ENCODE assay signal across 11 cellular contexts in genomic region chr2:219484343-219485200, GRCh38. TPM values are rescaled to one million over a fixed set of nuclear protein-coding genes. Genes with fewer than 3 reads are reported as not detected.
DNase-seq lines count a peak whose midpoint lies in the region; ATAC-seq, FAIRE-seq and TF ChIP-seq lines count a peak whose summit lies in the region.
"Had no signal": no experiment of that assay in that cellular context is flagged by ENCODE, and none has a peak within 500 bp of the region (broad histone marks: within the 10 kb centered on the region; RNA-seq: fewer than 3 reads in every experiment).

No MANE protein-coding gene starts in this region.

- CTCF ChIA-PET in K562 (lab: Yijun Ruan, JAX; ENCODE audit: low intra/inter-chr PET ratio): no interaction called here
- CTCF ChIA-PET in SK-N-SH (lab: Yijun Ruan, JAX): interaction anchor here (2.1 to 62.1 kb wide), 3 partner anchors 10 to 30 kb away, joined by 8 to 2824 read pairs (median 2824); partner anchors contain the start of genes ASIC4, CHPF, GMPPA and TMEM198

- TF ChIP-seq CTCF in K562 (IDR thresholded peaks at IDR 0.05 in 2 of 3, conservative IDR thresholded peaks at IDR 0.05 in 1 of 3; ENCODE audit: insufficient read depth in 2 of 3, low read depth in 1 of 3, low read length in 3 of 3): no peak
- TF ChIP-seq CTCF in SK-N-SH (IDR thresholded peaks at IDR 0.05): no peak

- H3K9me1 ChIP-seq in K562 (ENCODE audit: control insufficient read depth, insufficient read depth, low read length): no peaks in the 10 kb centered on the region

- no peak for FAIRE-seq in K562 (lab: Jason Lieb, UNC)
- FAIRE-seq: A204.1 had no signal

- H3K9me2 ChIP-seq in SK-N-SH: no peaks in the 10 kb centered on the region

- BruUV-seq in K562 (replicated peaks; lab: Mats Ljungman, UMichigan): no TSS peak

- H3K27ac ChIP-seq in K562 (ENCODE audit: extremely low read depth, low read depth, low read length) (no peak overlapping the region), SK-N-SH (ENCODE audit: low read depth in 2 of 2, low read length in 1 of 2) (no peak overlapping the region)

- H4K20me1 ChIP-seq in K562 (replicated peaks; ENCODE audit: control insufficient read depth, insufficient read depth, low read length): no peaks in the 10 kb centered on the region; the same call in 1 of the 2 replicates
- no peaks in the 10 kb centered on the region for H4K20me1 ChIP-seq in SK-N-SH (ENCODE audit: insufficient read depth)

- DNase-seq in NCI-H1417 (lab: John Stamatoyannopoulos, UW) (peak in 2 of 3 experiments; percentile 53 to 68), NCI-H1417 treated with DMSO at 0.1 percent for 48 hours (lab: John Stamatoyannopoulos, UW) (no peak), K562 (ENCODE audit: extremely low read depth in 1 of 4, low spot score in 3 of 4) (no peak), left kidney (ENCODE audit: low read depth, low spot score) (peak; percentile 64), SK-N-SH (no peak)
- DNase-seq in stimulated activated naive CD8-positive, alpha-beta T cell treated with anti-CD3 and anti-CD28 coated beads, Interleukin-15, Interleukin-2, amounts not matched to agents 100 U/mL and 50 U/mL, for 24 hours: no peak
- DNase-seq: HCEC 1CT had no signal

- H3K27me3 ChIP-seq in K562 (ENCODE audit: control insufficient read depth in 2 of 2, insufficient read depth in 2 of 2, low read length in 2 of 2) (no peaks in the 10 kb centered on the region), SK-N-SH (ENCODE audit: insufficient read depth) (no peaks in the 10 kb centered on the region)

- TF ChIP-seq RAD21 in K562 (CRISPR knock-in tag; conservative IDR thresholded peaks at IDR 0.05 in 1 of 2, IDR thresholded peaks at IDR 0.05 in 1 of 2): no peak
- no peak for TF ChIP-seq RAD21 in SK-N-SH (IDR thresholded peaks at IDR 0.05; ENCODE audit: low read length)

- H3K36me3 ChIP-seq in K562 (ENCODE audit: control insufficient read depth, insufficient read depth, low read length) (no peaks in the 10 kb centered on the region), SK-N-SH (replicated peaks in 1 of 2; ENCODE audit: control insufficient read depth in 1 of 2, insufficient read depth in 2 of 2, low read length in 1 of 2) (peaks cover 0 to 57% of the 10 kb centered on the region in 2 experiments)

- H3K4me2 ChIP-seq in K562 (ENCODE audit: insufficient read depth, low read length) (no peak overlapping the region), SK-N-SH (no peak overlapping the region)

- no peak for ATAC-seq in K562
- peak; percentile 16 for ATAC-seq in stimulated activated naive CD8-positive, alpha-beta T cell treated with anti-CD3 and anti-CD28 coated beads, Interleukin-15, Interleukin-2, amounts not matched to agents 100 U/mL and 50 U/mL, for 24 hours
- no peak for ATAC-seq in GM18520 (IDR thresholded peaks at IDR 0.05; ENCODE audit: unreplicated experiment)
- ATAC-seq in SK-N-SH treated with all-trans-retinoic acid at 6 μM for 48 hours: no peak

- no peak for TF ChIP-seq POLR2A in K562 (conservative IDR thresholded peaks at IDR 0.05)

- H3K9ac ChIP-seq in K562 (ENCODE audit: insufficient read depth in 1 of 2, low read depth in 2 of 2, low read length in 2 of 2) (no peak overlapping the region), SK-N-SH (no peak overlapping the region)

- H3K79me2 ChIP-seq in K562 (ENCODE audit: control insufficient read depth, insufficient read depth, low read length) (no peaks in the 10 kb centered on the region), SK-N-SH (ENCODE audit: insufficient read depth) (no peaks in the 10 kb centered on the region)

- POLR2A ChIA-PET in K562 (lab: Yijun Ruan, JAX) (interaction anchor here (0.5 to 1.0 kb wide), 3 partner anchors 9 to 113 kb away, joined by 3 to 4 read pairs (median 3); partner anchors contain the start of gene STK11IP), SK-N-SH (lab: Yijun Ruan, JAX) (interaction anchor here (2.0 kb wide), 1 partner anchor 14 kb away, joined by 12 read pairs; the partner anchor contains the start of gene GMPPA)

- no peaks in the 10 kb centered on the region for H3F3A ChIP-seq in SK-N-SH (replicated peaks; ENCODE audit: insufficient read depth)

- H3K4me1 ChIP-seq in K562 (replicated peaks in 1 of 2; ENCODE audit: control insufficient read depth in 2 of 2, insufficient read depth in 2 of 2, low read length in 2 of 2): peaks cover 3 to 40% of the 10 kb centered on the region in 2 experiments; a peak in 3 of 5 replicates
- H3K4me1 ChIP-seq in SK-N-SH (ENCODE audit: control insufficient read depth in 1 of 2, insufficient read depth in 2 of 2, low read depth in 1 of 2, low read length in 1 of 2): no peaks in the 10 kb centered on the region

- TF ChIP-seq EP300 in K562 (IDR thresholded peaks at IDR 0.05; ENCODE audit: low read length) (no peak), SK-N-SH (IDR thresholded peaks at IDR 0.05; ENCODE audit: borderline replicate concordance in 1 of 2, low read depth in 1 of 2, low read length in 1 of 2) (no peak)

- H3K4me3 ChIP-seq in K562: no peak overlapping the region
- no peak overlapping the region for H3K4me3 ChIP-seq in SK-N-SH (ENCODE audit: low read depth in 2 of 2, low read length in 1 of 2)

- H3K9me3 ChIP-seq in K562 (replicated peaks; ENCODE audit: control insufficient read depth, insufficient read depth, low read depth, low read length): no peaks in the 10 kb centered on the region
- H3K9me3 ChIP-seq in SK-N-SH: no peaks in the 10 kb centered on the region

- WGBS in K562 (ENCODE audit: insufficient coverage, low coverage, missing lambda C conversion rate): 66% methylated on average over 14 of the region's 89 CpGs
- WGBS in SK-N-SH (ENCODE audit: low lambda C conversion rate): 88% methylated on average over 37 of the region's 89 CpGs

- intact Hi-C loops in K562 (cut with micrococcal nuclease): no loop called here

- in situ Hi-C loops in K562 (cut with MboI): no loop called here

- H2AFZ ChIP-seq in K562 (ENCODE audit: low read depth, low read length): no peak overlapping the region
- no peak overlapping the region for H2AFZ ChIP-seq in SK-N-SH (ENCODE audit: low read depth)

RNA-seq across cellular contexts. Expression of gene GMPPA, which starts 14.1 kb away (rescaled TPM):
- 76.3 and 182 TPM in 2 replicates for total RNA-seq in K562 (2011; cell fraction: chromatin; rRNA removed; ENCODE audit: low replicate concordance)
- 113 and 116 TPM in 2 replicates for total RNA-seq in K562 (2011; cell fraction: nucleolus; rRNA removed)
- 78.7 and 92.4 TPM in 2 replicates for total RNA-seq in K562 (2011; cell fraction: nucleoplasm; rRNA removed)
- 66.7 and 93.8 TPM in 2 replicates for total RNA-seq in K562 (2014; rRNA removed)
- 38.5 and 47.9 TPM in 2 replicates for total RNA-seq in K562 (2014; rRNA removed; fragmentation: Illumina TruSeq; extraction: Trizol)
- total RNA-seq in K562 (2015; rRNA removed; fragmentation: Illumina TruSeq; extraction: Trizol): 59.6 and 65.4 TPM in 2 replicates
- 69.7 and 71.3 TPM in 2 replicates for total RNA-seq in K562 (2021)
- polyA plus RNA-seq in K562 (2011; rRNA removed): 101 and 108 TPM in 2 replicates
- polyA plus RNA-seq in K562 (2011; cell fraction: cytosol; rRNA removed): 152 and 203 TPM in 2 replicates
- polyA plus RNA-seq in K562 (2011; cell fraction: nucleus; rRNA removed): 219 and 235 TPM in 2 replicates
- 99.0 and 134 TPM in 2 replicates for polyA plus RNA-seq in K562 (2012)
- polyA plus RNA-seq in K562 (2014; fragmentation: Illumina TruSeq; extraction: Trizol): 82.1 and 90.5 TPM in 2 replicates
- polyA plus RNA-seq in K562 (2014; fragmentation: Nextera tagmentation; extraction: Ambion mirVana): 10 to 100 TPM in 1 of 2 experiments, 1 to 10 TPM in 1; 7.0 to 24.7 TPM
- polyA plus RNA-seq in K562 (2014; rRNA removed): 71.2 and 75.4 TPM in 2 replicates
- 73.2 and 103 TPM in 2 replicates for polyA minus RNA-seq in K562 (2011; rRNA and poly(A)+ RNA removed)
- 47.8 and 64.1 TPM in 2 replicates for polyA minus RNA-seq in K562 (2011; cell fraction: cytosol; rRNA and poly(A)+ RNA removed)
- 38.2 and 59.0 TPM in 2 replicates for polyA minus RNA-seq in K562 (2011; cell fraction: nucleus; rRNA and poly(A)+ RNA removed)
- polyA plus RNA-seq in SK-N-SH (2012; rRNA removed): 61.3 and 75.1 TPM in 2 replicates
- polyA plus RNA-seq in SK-N-SH (2012; cell fraction: cytosol; rRNA removed): 27.7 and 39.9 TPM in 2 replicates
- polyA plus RNA-seq in SK-N-SH (2012; cell fraction: nucleus; rRNA removed): 157 and 170 TPM in 2 replicates

RNA-seq across cellular contexts. Expression of gene ASIC4, which starts 29.7 kb away (rescaled TPM):
- total RNA-seq in K562 (2011; cell fraction: chromatin; rRNA removed; ENCODE audit: low replicate concordance): 14.4 and 30.7 TPM in 2 replicates
- total RNA-seq in K562 (2011; cell fraction: nucleolus; rRNA removed): 21.7 and 26.1 TPM in 2 replicates
- 15.1 and 18.3 TPM in 2 replicates for total RNA-seq in K562 (2011; cell fraction: nucleoplasm; rRNA removed)
- total RNA-seq in K562 (2014; rRNA removed) (17.7 and 24.8 TPM in 2 replicates), K562 (2014; rRNA removed; fragmentation: Illumina TruSeq; extraction: Trizol) (2.3 and 3.8 TPM in 2 replicates), K562 (2015; rRNA removed; fragmentation: Illumina TruSeq; extraction: Trizol) (9.6 and 9.8 TPM in 2 replicates), K562 (2021) (13.5 and 14.7 TPM in 2 replicates)
- polyA plus RNA-seq in K562 (2011; rRNA removed) (2.5 and 8.6 TPM in 2 replicates), K562 (2014; fragmentation: Illumina TruSeq; extraction: Trizol) (4.8 and 5.0 TPM in 2 replicates), K562 (2014; fragmentation: Nextera tagmentation; extraction: Ambion mirVana) (under 1 TPM; 0.07 to 0.08 TPM), K562 (2014; rRNA removed) (19.0 and 19.2 TPM in 2 replicates), SK-N-SH (2012; rRNA removed) (0.05 and 0.10 TPM in 2 replicates)
- 4.7 and 5.7 TPM in 2 replicates for polyA plus RNA-seq in K562 (2011; cell fraction: cytosol; rRNA removed)
- 48.9 and 62.7 TPM in 2 replicates for polyA plus RNA-seq in K562 (2011; cell fraction: nucleus; rRNA removed)
- polyA plus RNA-seq in K562 (2012): 15.2 and 19.8 TPM in 2 replicates
- 2.5 and 4.5 TPM in 2 replicates for polyA minus RNA-seq in K562 (2011; rRNA and poly(A)+ RNA removed)
- polyA minus RNA-seq in K562 (2011; cell fraction: cytosol; rRNA and poly(A)+ RNA removed): 2.6 and 8.5 TPM in 2 replicates
- polyA minus RNA-seq in K562 (2011; cell fraction: nucleus; rRNA and poly(A)+ RNA removed): 13.9 and 26.5 TPM in 2 replicates
- 0.04 and 0.30 TPM in 2 replicates for polyA plus RNA-seq in SK-N-SH (2012; cell fraction: cytosol; rRNA removed)
- polyA plus RNA-seq in SK-N-SH (2012; cell fraction: nucleus; rRNA removed): 0.79 and 1.00 TPM in 2 replicates
- polyA plus RNA-seq: fibroblast of lung had no signal

RNA-seq across cellular contexts. Expression of gene SPEG, which starts 49.9 kb away (rescaled TPM):
- 12.1 and 39.1 TPM in 2 replicates for total RNA-seq in K562 (2011; cell fraction: chromatin; rRNA removed; ENCODE audit: low replicate concordance)
- 23.0 and 26.8 TPM in 2 replicates for total RNA-seq in K562 (2011; cell fraction: nucleolus; rRNA removed)
- total RNA-seq in K562 (2011; cell fraction: nucleoplasm; rRNA removed): 15.2 and 19.2 TPM in 2 replicates
- total RNA-seq in K562 (2014; rRNA removed) (3.9 and 6.0 TPM in 2 replicates), K562 (2014; rRNA removed; fragmentation: Illumina TruSeq; extraction: Trizol) (1.3 and 1.5 TPM in 2 replicates), K562 (2015; rRNA removed; fragmentation: Illumina TruSeq; extraction: Trizol) (3.0 and 3.7 TPM in 2 replicates), K562 (2021) (6.0 and 8.7 TPM in 2 replicates)
- polyA plus RNA-seq in K562 (2011; rRNA removed) (6.3 and 6.5 TPM in 2 replicates), K562 (2014; fragmentation: Illumina TruSeq; extraction: Trizol) (2.4 and 5.5 TPM in 2 replicates), K562 (2014; fragmentation: Nextera tagmentation; extraction: Ambion mirVana) (1 to 10 TPM in 1 of 2 experiments, under 1 TPM in 1; 0.49 to 1.3 TPM), K562 (2014; rRNA removed) (6.5 and 7.9 TPM in 2 replicates), SK-N-SH (2012; rRNA removed) (98.3 and 107 TPM in 2 replicates)
- 4.6 and 12.1 TPM in 2 replicates for polyA plus RNA-seq in K562 (2011; cell fraction: cytosol; rRNA removed)
- polyA plus RNA-seq in K562 (2011; cell fraction: nucleus; rRNA removed): 24.5 and 70.3 TPM in 2 replicates
- polyA plus RNA-seq in K562 (2012): 9.4 and 12.8 TPM in 2 replicates
- polyA minus RNA-seq in K562 (2011; rRNA and poly(A)+ RNA removed): 1.5 and 2.0 TPM in 2 replicates
- polyA minus RNA-seq in K562 (2011; cell fraction: cytosol; rRNA and poly(A)+ RNA removed): 3.1 and 4.2 TPM in 2 replicates
- polyA minus RNA-seq in K562 (2011; cell fraction: nucleus; rRNA and poly(A)+ RNA removed): 11.8 and 14.0 TPM in 2 replicates
- 27.8 and 36.3 TPM in 2 replicates for polyA plus RNA-seq in SK-N-SH (2012; cell fraction: cytosol; rRNA removed)
- polyA plus RNA-seq in SK-N-SH (2012; cell fraction: nucleus; rRNA removed): 717 and 872 TPM in 2 replicates

RNA-seq across cellular contexts. Expression of gene CHPF, which starts 59.0 kb away (rescaled TPM):
- 9.1 and 46.2 TPM in 2 replicates for total RNA-seq in K562 (2011; cell fraction: chromatin; rRNA removed; ENCODE audit: low replicate concordance)
- 74.1 and 96.4 TPM in 2 replicates for total RNA-seq in K562 (2011; cell fraction: nucleolus; rRNA removed)
- 36.0 and 36.5 TPM in 2 replicates for total RNA-seq in K562 (2011; cell fraction: nucleoplasm; rRNA removed)
- total RNA-seq in K562 (2014; rRNA removed) (57.2 and 67.6 TPM in 2 replicates), K562 (2014; rRNA removed; fragmentation: Illumina TruSeq; extraction: Trizol) (1.5 and 2.0 TPM in 2 replicates), K562 (2015; rRNA removed; fragmentation: Illumina TruSeq; extraction: Trizol) (7.9 and 9.0 TPM in 2 replicates), K562 (2021) (40.1 and 41.1 TPM in 2 replicates)
- polyA plus RNA-seq in K562 (2011; rRNA removed) (9.9 and 14.8 TPM in 2 replicates), K562 (2014; fragmentation: Illumina TruSeq; extraction: Trizol) (2.6 and 11.5 TPM in 2 replicates), K562 (2014; fragmentation: Nextera tagmentation; extraction: Ambion mirVana) (under 1 TPM; 0.15 to 0.35 TPM), K562 (2014; rRNA removed) (31.8 and 32.1 TPM in 2 replicates), SK-N-SH (2012; rRNA removed) (119 and 141 TPM in 2 replicates)
- 22.8 and 80.8 TPM in 2 replicates for polyA plus RNA-seq in K562 (2011; cell fraction: cytosol; rRNA removed)
- 25.6 and 44.2 TPM in 2 replicates for polyA plus RNA-seq in K562 (2011; cell fraction: nucleus; rRNA removed)
- polyA plus RNA-seq in K562 (2012): 22.4 and 47.7 TPM in 2 replicates
- polyA minus RNA-seq in K562 (2011; rRNA and poly(A)+ RNA removed): 3.4 and 5.3 TPM in 2 replicates
- 25.0 and 30.2 TPM in 2 replicates for polyA minus RNA-seq in K562 (2011; cell fraction: cytosol; rRNA and poly(A)+ RNA removed)
- polyA minus RNA-seq in K562 (2011; cell fraction: nucleus; rRNA and poly(A)+ RNA removed): 24.2 and 27.0 TPM in 2 replicates
- 65.6 and 129 TPM in 2 replicates for polyA plus RNA-seq in SK-N-SH (2012; cell fraction: cytosol; rRNA removed)
- polyA plus RNA-seq in SK-N-SH (2012; cell fraction: nucleus; rRNA removed): 113 and 151 TPM in 2 replicates

RNA-seq across cellular contexts. Expression of gene TMEM198, which starts 59.3 kb away (rescaled TPM):
- total RNA-seq in K562 (2011; cell fraction: chromatin; rRNA removed; ENCODE audit: low replicate concordance): 1.3 and 5.0 TPM in 2 replicates
- total RNA-seq in K562 (2011; cell fraction: nucleolus; rRNA removed): 4.3 and 6.5 TPM in 2 replicates
- 3.1 and 3.4 TPM in 2 replicates for total RNA-seq in K562 (2011; cell fraction: nucleoplasm; rRNA removed)
- total RNA-seq in K562 (2014; rRNA removed): 1.1 and 2.5 TPM in 2 replicates
- total RNA-seq in K562 (2014; rRNA removed; fragmentation: Illumina TruSeq; extraction: Trizol): 0.38 and 0.47 TPM in 2 replicates
- 0.98 and 1.1 TPM in 2 replicates for total RNA-seq in K562 (2015; rRNA removed; fragmentation: Illumina TruSeq; extraction: Trizol)
- total RNA-seq in K562 (2021): 2.4 and 3.8 TPM in 2 replicates
- polyA plus RNA-seq in K562 (2011; rRNA removed): 1.1 and 2.2 TPM in 2 replicates
- 2.6 and 3.9 TPM in 2 replicates for polyA plus RNA-seq in K562 (2011; cell fraction: cytosol; rRNA removed)
- 19.4 and 26.1 TPM in 2 replicates for polyA plus RNA-seq in K562 (2011; cell fraction: nucleus; rRNA removed)
- 2.1 and 3.5 TPM in 2 replicates for polyA plus RNA-seq in K562 (2012)
- polyA plus RNA-seq in K562 (2014; fragmentation: Illumina TruSeq; extraction: Trizol): 1.0 and 1.3 TPM in 2 replicates
- polyA plus RNA-seq in K562 (2014; fragmentation: Nextera tagmentation; extraction: Ambion mirVana): under 1 TPM; 0.03 TPM
- polyA plus RNA-seq in K562 (2014; rRNA removed): 2.5 and 2.7 TPM in 2 replicates
- 0.36 and 0.81 TPM in 2 replicates for polyA minus RNA-seq in K562 (2011; rRNA and poly(A)+ RNA removed)
- 0.95 and 1.0 TPM in 2 replicates for polyA minus RNA-seq in K562 (2011; cell fraction: cytosol; rRNA and poly(A)+ RNA removed)
- polyA minus RNA-seq in K562 (2011; cell fraction: nucleus; rRNA and poly(A)+ RNA removed): 1.5 and 1.7 TPM in 2 replicates
- polyA plus RNA-seq in SK-N-SH (2012; rRNA removed): 4.7 and 7.0 TPM in 2 replicates
- polyA plus RNA-seq in SK-N-SH (2012; cell fraction: cytosol; rRNA removed): 1.0 and 1.7 TPM in 2 replicates
- 43.9 and 63.2 TPM in 2 replicates for polyA plus RNA-seq in SK-N-SH (2012; cell fraction: nucleus; rRNA removed)

Comparison
In these comparisons a context has a peak if more than half of its experiments do, and no peak if none do; other contexts are left out.
1. DNase-seq: peak in NCI-H1417 (2 of 3) and left kidney (single experiment); none in NCI-H1417 treated with DMSO at 0.1 percent for 48 hours (single experiment), K562 (0 of 4), stimulated activated naive CD8-positive, alpha-beta T cell treated with anti-CD3 and anti-CD28 coated beads, Interleukin-15, Interleukin-2, amounts not matched to agents 100 U/mL and 50 U/mL, for 24 hours (single experiment) and SK-N-SH (single experiment).